In genomic region chr18:32219431-32219830, GRCh38 we compare ENCODE assay signal across 22 cellular contexts. TPM values are rescaled to one million over a fixed set of nuclear protein-coding genes. Genes with fewer than 3 reads are reported as not detected.
"Had no signal": no experiment of that assay in that cellular context is flagged by ENCODE, and none has a peak within 500 bp of the region (broad histone marks: within the 10 kb centered on the region; RNA-seq: fewer than 3 reads in every experiment).

No MANE protein-coding gene starts in this region.

- DNase-seq: KBM-7, MG63, NCI-H1092, NCI-H1105 treated with DMSO at 0.1 percent for 48 hours, NCI-H1417 treated with DMSO at 0.1 percent for 48 hours, NCI-H187 treated with DMSO at 0.1 percent for 48 hours, NCI-H2029 treated with DMSO at 0.1 percent for 48 hours, NCI-H226, NCI-H446, NCI-H510A, NCI-H524 treated with DMSO at 0.1 percent for 48 hours, NCI-H69, NCI-H774, Right ventricle myocardium superior, RPMI8226, SIG-M5 had no signal

- H3K36me3 ChIP-seq: MG63, SJSA1 had no signal

- H3K4me3 ChIP-seq: MG63, SJSA1, SK-N-MC had no signal

- H3K9me3 ChIP-seq: MG63, SJSA1 had no signal

- H3K27ac ChIP-seq: HL-60, SJSA1, SK-N-MC had no signal

- H3K4me1 ChIP-seq: SJSA1 had no signal

- H3K27me3 ChIP-seq: MG63, SJSA1 had no signal

- FAIRE-seq: RCC 7860 had no signal

RNA-seq across cellular contexts. Expression of gene MEP1B, which starts 29.6 kb away (rescaled TPM):
- total RNA-seq: HT-29, LHCN-M2, Right ventricle myocardium superior, SJSA1 had no signal
